Comparison of ENCODE assay signal across 22 cellular contexts in genomic region chr2:104538082-104538481, GRCh38.
DNase-seq lines count a peak whose midpoint lies in the region; TF ChIP-seq lines count a peak whose summit lies in the region.
"Had no signal": no experiment of that assay in that cellular context is flagged by ENCODE, and none has a peak within 500 bp of the region (broad histone marks: within the 10 kb centered on the region; RNA-seq: fewer than 3 reads in every experiment).

No MANE protein-coding gene starts in this region.

- H3K36me3 Mint-ChIP-seq in activated CD4-positive, alpha-beta T cell treated with anti-CD3 and anti-CD28 coated beads, Interleukin-2, amount 10 ng/mL, durations not matched to agents 7 days and 5 days (ENCODE audit: low read depth): no peaks in the 10 kb centered on the region
- H3K36me3 Mint-ChIP-seq: CD8-positive, alpha-beta T cell had no signal

- no peak for TF ChIP-seq EP300 in esophagus muscularis mucosa (IDR thresholded peaks at IDR 0.05)

- H3K36me3 ChIP-seq in esophagus muscularis mucosa: no peaks in the 10 kb centered on the region
- H3K36me3 ChIP-seq: SJCRH30 had no signal

- intact Hi-C loops in esophagus muscularis mucosa (cut with DNase I): no loop called here

- POLR2A ChIA-PET in RWPE1 (lab: Yijun Ruan, JAX; ENCODE audit: low non-redundant PET): no interaction called here
- POLR2A ChIA-PET in activated CD4-positive, alpha-beta T cell treated with anti-CD3 and anti-CD28 coated beads, Interleukin-2, amount 10 ng/mL, durations not matched to agents 7 days and 5 days (lab: Charles Lee): interaction anchor here (0.7 kb wide), 1 partner anchor 135 kb away, joined by 4 read pairs; no protein-coding TSS in a partner anchor

- CTCF ChIA-PET in RWPE1 (lab: Yijun Ruan, JAX): interaction anchor here (0.7 to 0.9 kb wide), 2 partner anchors 21 to 524 kb away, joined by 3 to 4 read pairs; no protein-coding TSS in a partner anchor
- CTCF ChIA-PET in activated CD4-positive, alpha-beta T cell treated with anti-CD3 and anti-CD28 coated beads, Interleukin-2, amount 10 ng/mL, durations not matched to agents 7 days and 5 days (lab: Charles Lee): no interaction called here

- H3K4me1 ChIP-seq in esophagus muscularis mucosa: no peaks in the 10 kb centered on the region
- H3K4me1 ChIP-seq: Caco-2, SJCRH30 had no signal

- no peak for TF ChIP-seq POLR2A in esophagus muscularis mucosa (IDR thresholded peaks at IDR 0.05; ENCODE audit: low read depth)

- no peaks in the 10 kb centered on the region for H3K9me3 Mint-ChIP-seq in activated CD4-positive, alpha-beta T cell treated with anti-CD3 and anti-CD28 coated beads, Interleukin-2, amount 10 ng/mL, durations not matched to agents 7 days and 5 days
- H3K9me3 Mint-ChIP-seq: CD8-positive, alpha-beta T cell had no signal

- H3K4me3 Mint-ChIP-seq in activated CD4-positive, alpha-beta T cell treated with anti-CD3 and anti-CD28 coated beads, Interleukin-2, amount 10 ng/mL, durations not matched to agents 7 days and 5 days: no peak overlapping the region
- H3K4me3 Mint-ChIP-seq: CD8-positive, alpha-beta T cell had no signal

- no peak overlapping the region for H3K27ac ChIP-seq in esophagus muscularis mucosa (replicated peaks in 1 of 4)
- no peak overlapping the region for H3K27ac ChIP-seq in RWPE1
- H3K27ac ChIP-seq: C4-2B, GM23248, SJCRH30 had no signal

- peaks cover 5% of the 10 kb centered on the region for H3K4me1 Mint-ChIP-seq in activated CD4-positive, alpha-beta T cell treated with anti-CD3 and anti-CD28 coated beads, Interleukin-2, amount 10 ng/mL, durations not matched to agents 7 days and 5 days

- H3K4me3 ChIP-seq in esophagus muscularis mucosa: no peak overlapping the region
- H3K4me3 ChIP-seq: GM23248, SJCRH30 had no signal

- no peak overlapping the region for H3K27ac Mint-ChIP-seq in activated CD4-positive, alpha-beta T cell treated with anti-CD3 and anti-CD28 coated beads, Interleukin-2, amount 10 ng/mL, durations not matched to agents 7 days and 5 days
- H3K27ac Mint-ChIP-seq: CD8-positive, alpha-beta T cell had no signal

- no peaks in the 10 kb centered on the region for H3K27me3 Mint-ChIP-seq in activated CD4-positive, alpha-beta T cell treated with anti-CD3 and anti-CD28 coated beads, Interleukin-2, amount 10 ng/mL, durations not matched to agents 7 days and 5 days

- WGBS in esophagus muscularis mucosa: 61% methylated on average over 7 of the region's 7 CpGs

- no peaks in the 10 kb centered on the region for H3K9me3 ChIP-seq in esophagus muscularis mucosa
- H3K9me3 ChIP-seq: Caco-2, SJCRH30 had no signal

- TF ChIP-seq CTCF in esophagus muscularis mucosa (IDR thresholded peaks at IDR 0.05) (no peak), RWPE1 (conservative IDR thresholded peaks at IDR 0.05; ENCODE audit: low read depth) (no peak)

- no peaks in the 10 kb centered on the region for H3K27me3 ChIP-seq in esophagus muscularis mucosa
- H3K27me3 ChIP-seq: SJCRH30 had no signal

- DNase-seq in NCI-H748 (lab: John Stamatoyannopoulos, UW; ENCODE audit: unreplicated experiment): peak; percentile 36
- no peak for DNase-seq in NCI-H748 treated with DMSO at 0.1 percent for 48 hours (lab: John Stamatoyannopoulos, UW)
- peak; percentile 27 for DNase-seq in NCI-H69 (lab: John Stamatoyannopoulos, UW)
- DNase-seq in esophagus muscularis mucosa (ENCODE audit: extremely low spot score): peak; percentile 39
- no peak for DNase-seq in RWPE1 (ENCODE audit: low spot score)
- no peak for DNase-seq in activated CD4-positive, alpha-beta T cell treated with anti-CD3 and anti-CD28 coated beads, Interleukin-2, amount 10 ng/mL, durations not matched to agents 7 days and 5 days
- DNase-seq in NCI-H2029 treated with DMSO at 0.1 percent for 48 hours (lab: John Stamatoyannopoulos, UW): no peak
- DNase-seq: Caco-2; CD8-positive, alpha-beta T cell; GM23248; HCEC 1CT; IMR-90; KG1; NCI-H1048; NCI-H146; NCI-H1930; NCI-H2227 treated with DMSO at 0.1 percent for 48 hours; NCI-H82; NK-92 treated with Interleukin-12 subunit alpha and Interleukin-12 subunit beta, amount 100 ng/mL, for 24 hours; PC-3; SJCRH30 had no signal

Comparison
In these comparisons a context has a peak if more than half of its experiments do, and no peak if none do; other contexts are left out.
1. DNase-seq: peak in NCI-H748 (single experiment), NCI-H69 (single experiment) and esophagus muscularis mucosa (single experiment); none in NCI-H748 treated with DMSO at 0.1 percent for 48 hours (single experiment), RWPE1 (single experiment), activated CD4-positive, alpha-beta T cell treated with anti-CD3 and anti-CD28 coated beads, Interleukin-2, amount 10 ng/mL, durations not matched to agents 7 days and 5 days (single experiment) and NCI-H2029 treated with DMSO at 0.1 percent for 48 hours (single experiment).